ENCODE assay signal across 1 cellular context in genomic region chr1:204589409-204590038, GRCh38.
TF ChIP-seq lines count a peak whose summit lies in the region.

No MANE protein-coding gene starts in this region.

TF ChIP-seq in SK-N-SH treated with all-trans-retinoic acid at 6 μM for 48 hours, 23 proteins besides CTCF, POLR2A, EP300 and RAD21 (continued from another document):
- TF ChIP-seq PATZ1 (CRISPR knock-in tag; IDR thresholded peaks at IDR 0.05; ENCODE audit: borderline replicate concordance) = no peak
- TF ChIP-seq BACH2 (CRISPR knock-in tag; IDR thresholded peaks at IDR 0.05; ENCODE audit: borderline replicate concordance) = no peak
- no peak for TF ChIP-seq SNAI2 (CRISPR knock-in tag; IDR thresholded peaks at IDR 0.05)
